Comparison of ENCODE assay signal across 12 cellular contexts in the genomic region with DNA sequence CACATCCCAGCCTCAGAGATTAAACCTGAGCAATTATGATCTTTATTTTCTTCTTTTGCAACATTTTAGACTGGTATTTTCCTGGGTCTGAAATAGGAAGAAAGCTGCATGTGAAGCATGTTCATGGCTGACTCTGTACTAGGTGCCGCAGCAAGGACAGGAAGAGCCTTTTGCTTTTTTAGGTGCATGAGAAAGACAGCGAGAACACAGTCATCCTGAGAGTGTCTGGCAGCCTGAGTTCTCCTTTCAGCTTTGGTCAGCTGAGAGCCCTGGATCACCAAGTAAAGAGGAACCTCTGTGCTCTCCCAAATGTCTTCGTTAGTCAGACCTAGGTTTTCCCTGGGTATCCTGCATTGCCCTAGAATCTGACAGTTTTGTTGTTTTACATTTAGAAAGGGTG. TPM values are rescaled to one million over a fixed set of nuclear protein-coding genes. Genes with fewer than 3 reads are reported as not detected.
DNase-seq lines count a peak whose midpoint lies in the region; ATAC-seq, FAIRE-seq and TF ChIP-seq lines count a peak whose summit lies in the region.
"Had no signal": no experiment of that assay in that cellular context is flagged by ENCODE, and none has a peak within 500 bp of the region (broad histone marks: within the 10 kb centered on the region; RNA-seq: fewer than 3 reads in every experiment).

No MANE protein-coding gene starts in this region.

- H3K4me3 Mint-ChIP-seq in dendritic cell treated with granulocyte-macrophage colony-stimulating factor and Interleukin-4, amounts not matched to agents 40 ng/mL and 50 ng/mL, for 4 days: no peak overlapping the region
- no peak overlapping the region for H3K4me3 Mint-ChIP-seq in activated CD8-positive, alpha-beta T cell treated with anti-CD3 and anti-CD28 coated beads, Interleukin-2, amount 10 ng/mL, durations not matched to agents 7 days and 5 days
- H3K4me3 Mint-ChIP-seq: central memory CD8-positive, alpha-beta T cell had no signal

- H4K20me1 ChIP-seq in osteoblast (ENCODE audit: insufficient read depth, low read length): no peaks in the 10 kb centered on the region

- no peak for FAIRE-seq in urothelium cell line (lab: Jason Lieb, UNC)

- H3K9me3 ChIP-seq in osteoblast (ENCODE audit: low read depth, low read length) (no peaks in the 10 kb centered on the region), ascending aorta (no peaks in the 10 kb centered on the region)

- CTCF ChIA-PET in activated CD8-positive, alpha-beta T cell treated with anti-CD3 and anti-CD28 coated beads, Interleukin-2, amount 10 ng/mL, durations not matched to agents 7 days and 5 days (lab: Charles Lee): interaction anchor here (1.4 kb wide), 2 partner anchors 66 to 97 kb away, joined by 3 to 6 read pairs; a partner anchor contains a TSS

- no peaks in the 10 kb centered on the region for H3K36me3 Mint-ChIP-seq in dendritic cell treated with granulocyte-macrophage colony-stimulating factor and Interleukin-4, amounts not matched to agents 40 ng/mL and 50 ng/mL, for 4 days (ENCODE audit: low read depth)
- H3K36me3 Mint-ChIP-seq in activated CD8-positive, alpha-beta T cell treated with anti-CD3 and anti-CD28 coated beads, Interleukin-2, amount 10 ng/mL, durations not matched to agents 7 days and 5 days (ENCODE audit: low read depth): no peaks in the 10 kb centered on the region

- H3K4me1 Mint-ChIP-seq in dendritic cell treated with granulocyte-macrophage colony-stimulating factor and Interleukin-4, amounts not matched to agents 40 ng/mL and 50 ng/mL, for 4 days (ENCODE audit: low read depth): peaks cover 22% of the 10 kb centered on the region
- H3K4me1 Mint-ChIP-seq in activated CD8-positive, alpha-beta T cell treated with anti-CD3 and anti-CD28 coated beads, Interleukin-2, amount 10 ng/mL, durations not matched to agents 7 days and 5 days (ENCODE audit: low read depth): peaks cover 2% of the 10 kb centered on the region
- H3K4me1 Mint-ChIP-seq: central memory CD8-positive, alpha-beta T cell had no signal

- peaks cover 15% of the 10 kb centered on the region for H3K27me3 Mint-ChIP-seq in dendritic cell treated with granulocyte-macrophage colony-stimulating factor and Interleukin-4, amounts not matched to agents 40 ng/mL and 50 ng/mL, for 4 days
- peaks cover 8% of the 10 kb centered on the region for H3K27me3 Mint-ChIP-seq in activated CD8-positive, alpha-beta T cell treated with anti-CD3 and anti-CD28 coated beads, Interleukin-2, amount 10 ng/mL, durations not matched to agents 7 days and 5 days (ENCODE audit: low read depth)

- ATAC-seq in GM18858 (IDR thresholded peaks at IDR 0.05; ENCODE audit: unreplicated experiment) (peak; percentile 100), GM21390 (IDR thresholded peaks at IDR 0.05; ENCODE audit: unreplicated experiment) (peak; percentile 99), HG03159 (IDR thresholded peaks at IDR 0.05; ENCODE audit: unreplicated experiment) (peak; percentile 99)
- ATAC-seq in activated CD8-positive, alpha-beta T cell treated with anti-CD3 and anti-CD28 coated beads, Interleukin-2, amount 10 ng/mL, durations not matched to agents 7 days and 5 days: no peak

- TF ChIP-seq CTCF in osteoblast (IDR thresholded peaks at IDR 0.05; ENCODE audit: extremely low read depth, low read depth, low read length): no peak
- no peak for TF ChIP-seq CTCF in ascending aorta (IDR thresholded peaks at IDR 0.05)

- peak overlapping the region; percentile 76 for H3K27ac Mint-ChIP-seq in dendritic cell treated with granulocyte-macrophage colony-stimulating factor and Interleukin-4, amounts not matched to agents 40 ng/mL and 50 ng/mL, for 4 days
- H3K27ac Mint-ChIP-seq in activated CD8-positive, alpha-beta T cell treated with anti-CD3 and anti-CD28 coated beads, Interleukin-2, amount 10 ng/mL, durations not matched to agents 7 days and 5 days: no peak overlapping the region

- no peak overlapping the region for H2AFZ ChIP-seq in osteoblast (ENCODE audit: low read length)
- H2AFZ ChIP-seq: parathyroid adenoma had no signal

- no peaks in the 10 kb centered on the region for H3K9me3 Mint-ChIP-seq in dendritic cell treated with granulocyte-macrophage colony-stimulating factor and Interleukin-4, amounts not matched to agents 40 ng/mL and 50 ng/mL, for 4 days
- no peaks in the 10 kb centered on the region for H3K9me3 Mint-ChIP-seq in activated CD8-positive, alpha-beta T cell treated with anti-CD3 and anti-CD28 coated beads, Interleukin-2, amount 10 ng/mL, durations not matched to agents 7 days and 5 days (ENCODE audit: insufficient read depth)
- H3K9me3 Mint-ChIP-seq: central memory CD8-positive, alpha-beta T cell had no signal

- DNase-seq in activated CD8-positive, alpha-beta T cell treated with anti-CD3 and anti-CD28 coated beads, Interleukin-2, amount 10 ng/mL, durations not matched to agents 7 days and 5 days: no peak
- DNase-seq in urothelium cell line (ENCODE audit: low spot score): no peak
- DNase-seq in osteoblast (ENCODE audit: insufficient read length, low spot score, missing footprints): no peak
- DNase-seq in ascending aorta (ENCODE audit: low spot score in 2 of 2): no peak
- DNase-seq: activated CD4-positive, alpha-beta T cell treated with anti-CD3 and anti-CD28 coated beads, Interleukin-2, amount 50 U/mL, for 48 hours; NCI-H146 had no signal

- H3K4me2 ChIP-seq in osteoblast (ENCODE audit: insufficient read depth, low read length): no peak overlapping the region

- H3K4me3 ChIP-seq in osteoblast (ENCODE audit: insufficient read depth, low read length) (no peak overlapping the region), ascending aorta (no peak overlapping the region)

- H3K4me1 ChIP-seq in osteoblast (ENCODE audit: insufficient read depth, low read length) (peaks cover 5% of the 10 kb centered on the region), ascending aorta (no peaks in the 10 kb centered on the region)
- H3K4me1 ChIP-seq: parathyroid adenoma had no signal

- peaks cover 5% of the 10 kb centered on the region for H3K27me3 ChIP-seq in osteoblast (ENCODE audit: insufficient read depth, low read length)
- H3K27me3 ChIP-seq in ascending aorta: no peaks in the 10 kb centered on the region

- POLR2A ChIA-PET in activated CD8-positive, alpha-beta T cell treated with anti-CD3 and anti-CD28 coated beads, Interleukin-2, amount 10 ng/mL, durations not matched to agents 7 days and 5 days (lab: Charles Lee): no interaction called here

- H3K79me2 ChIP-seq in osteoblast (ENCODE audit: insufficient read depth, low read length): no peaks in the 10 kb centered on the region
- H3K79me2 ChIP-seq: parathyroid adenoma had no signal

- intact Hi-C loops in dendritic cell treated with granulocyte-macrophage colony-stimulating factor and Interleukin-4, amounts not matched to agents 40 ng/mL and 50 ng/mL, for 4 days (cut with micrococcal nuclease): no loop called here
- intact Hi-C loops in ascending aorta (cut with DNase I): loop anchor here (10.0 kb wide), 1 partner anchor 499 kb away; no protein-coding TSS in a partner anchor

- H3K27ac ChIP-seq in osteoblast (ENCODE audit: low read depth, low read length) (no peak overlapping the region), ascending aorta (no peak overlapping the region)
- H3K27ac ChIP-seq: parathyroid adenoma had no signal

- no peaks in the 10 kb centered on the region for H3K36me3 ChIP-seq in osteoblast (ENCODE audit: insufficient read depth, low read length)
- H3K36me3 ChIP-seq in ascending aorta: no peaks in the 10 kb centered on the region

RNA-seq across cellular contexts. Expression of a gene that starts 29.8 kb away (rescaled TPM):
- under 1 TPM; 0.29 to 0.66 TPM for total RNA-seq in activated CD8-positive, alpha-beta T cell treated with anti-CD3 and anti-CD28 coated beads, Interleukin-2, amount 10 ng/mL, durations not matched to agents 7 days and 5 days
- total RNA-seq in osteoblast: 3.3 and 12.7 TPM in 2 replicates
- total RNA-seq in ascending aorta: 13.9 TPM

RNA-seq across cellular contexts. Expression of a gene that starts 57.1 kb away (rescaled TPM):
- 10 to 100 TPM; 16.1 to 18.1 TPM for total RNA-seq in activated CD8-positive, alpha-beta T cell treated with anti-CD3 and anti-CD28 coated beads, Interleukin-2, amount 10 ng/mL, durations not matched to agents 7 days and 5 days
- total RNA-seq in osteoblast (29.0 and 41.8 TPM in 2 replicates), ascending aorta (14.3 TPM)
